ENCODE assay signal across 1 cellular context in genomic region chr17:59124665-59125064, GRCh38.
TF ChIP-seq lines count a peak whose summit lies in the region.

No MANE protein-coding gene starts in this region.

TF ChIP-seq in GM12878, 131 proteins besides CTCF, POLR2A, EP300 and RAD21 (continued from another document):
- TF ChIP-seq ZNF274 (IDR thresholded peaks at IDR 0.05; ENCODE audit: insufficient read depth, insufficient read length) (no peak), ZBTB40 (IDR thresholded peaks at IDR 0.05; ENCODE audit: borderline replicate concordance) (no peak), BCL3 (IDR thresholded peaks at IDR 0.05; ENCODE audit: borderline replicate concordance, insufficient read depth, low read depth, low read length, poor library complexity, severe bottlenecking) (no peak), ELK1 (IDR thresholded peaks at IDR 0.05; ENCODE audit: low read depth, low read length) (no peak)
